ENCODE assay signal across 8 cellular contexts in genomic region chr2:201151127-201152074, GRCh38. TPM values are rescaled to one million over a fixed set of nuclear protein-coding genes. Genes with fewer than 3 reads are reported as not detected.
DNase-seq lines count a peak whose midpoint lies in the region; ATAC-seq, FAIRE-seq and TF ChIP-seq lines count a peak whose summit lies in the region.

No MANE protein-coding gene starts in this region.

- H3K4me1 ChIP-seq in adipocyte (ENCODE audit: control insufficient read depth, insufficient read depth, low read length): peaks cover 55% of the 10 kb centered on the region
- peaks cover 63 to 80% (median 69%) of the 10 kb centered on the region in 4 donors for H3K4me1 ChIP-seq in upper lobe of left lung

- H3K4me3 ChIP-seq in adipocyte (ENCODE audit: low read length): peak overlapping the region; percentile 51
- H3K4me3 ChIP-seq in upper lobe of left lung: no peak overlapping the region

- FAIRE-seq in D721Med (lab: Jason Lieb, UNC): no peak

- WGBS in upper lobe of left lung, 2 donors: 46 to 51% methylated on average over 9 of the region's 9 CpGs

- in situ Hi-C loops in KBM-7 (cut with MboI; ENCODE audit: low pct_unique_long_range_greater_than_20kb, low sequenced_read_pairs): loop anchor here (25.0 kb wide), 1 partner anchor 439 kb away; no protein-coding TSS in a partner anchor

- no peaks in the 10 kb centered on the region for H3K9me3 ChIP-seq in adipocyte (ENCODE audit: control insufficient read depth, low read length)
- H3K9me3 ChIP-seq in upper lobe of left lung: no peaks in the 10 kb centered on the region

- no peak for TF ChIP-seq POLR2A in upper lobe of left lung (IDR thresholded peaks at IDR 0.05)

- H3K36me3 ChIP-seq in adipocyte (ENCODE audit: control insufficient read depth, insufficient read depth, low read length, severe bottlenecking) (peaks cover 77% of the 10 kb centered on the region), upper lobe of left lung (peaks cover 26 to 97% (median 69%) of the 10 kb centered on the region in 4 donors)

- peak overlapping the region; percentile 70 to 90 (median 80) for H3K27ac ChIP-seq in upper lobe of left lung

- H3K9ac ChIP-seq in adipocyte (ENCODE audit: low read length): peak overlapping the region; percentile 78

- TF ChIP-seq CTCF in upper lobe of left lung (IDR thresholded peaks at IDR 0.05) (no peak), D721Med (IDR thresholded peaks at IDR 0.05; ENCODE audit: insufficient read depth, missing control alignments) (no peak)

- DNase-seq in Daoy (ENCODE audit: low read depth) (peak; percentile 76), KBM-7 (peak; percentile 76), adipocyte (ENCODE audit: low read depth) (peak; percentile 64), kidney glomerular epithelial cell (lab: John Stamatoyannopoulos, UW) (peak; percentile 99), upper lobe of left lung (no peak), NCI-H146 treated with DMSO at 0.1 percent for 48 hours (lab: John Stamatoyannopoulos, UW; ENCODE audit: unreplicated experiment) (no peak), D721Med (ENCODE audit: insufficient read length, low spot score) (no peak)

- H3K27me3 ChIP-seq in adipocyte (replicated peaks; ENCODE audit: control insufficient read depth, insufficient read depth, low read length): no peaks in the 10 kb centered on the region
- H3K27me3 ChIP-seq in upper lobe of left lung: no peaks in the 10 kb centered on the region

- TF ChIP-seq EP300 in upper lobe of left lung (IDR thresholded peaks at IDR 0.05): peak in 1 of 4 donors; percentile 8

- ATAC-seq in GM21529 (IDR thresholded peaks at IDR 0.05; ENCODE audit: unreplicated experiment) (peak; percentile 88), upper lobe of left lung (ENCODE audit: low FRiP score in 2 of 2) (peak in 1 of 2 donors; percentile 79)

RNA-seq across cellular contexts. Expression of gene CASP10, which starts 31.5 kb away (rescaled TPM):
- total RNA-seq in Daoy (2014; rRNA removed; shearing (Covaris generic)): 2.3 and 2.9 TPM in 2 replicates
- 10 to 100 TPM; 21.1 to 67.1 (median 29.9) TPM for total RNA-seq in upper lobe of left lung

RNA-seq across cellular contexts. Expression of gene CFLAR, which starts 35.4 kb away (rescaled TPM):
- 25.1 and 26.3 TPM in 2 replicates for total RNA-seq in Daoy (2014; rRNA removed; shearing (Covaris generic))
- 1,000 to 10,000 TPM in 1 of 6 donors, 100 to 1,000 TPM in 5; 263 to 1,189 (median 435) TPM for total RNA-seq in upper lobe of left lung

Comparison
In these comparisons a context has a peak if more than half of its experiments do, and no peak if none do; other contexts are left out.
1. DNase-seq: peak in Daoy (single experiment), KBM-7 (single experiment), adipocyte (single experiment) and kidney glomerular epithelial cell (single experiment); none in upper lobe of left lung (0 of 2), NCI-H146 treated with DMSO at 0.1 percent for 48 hours (single experiment) and D721Med (single experiment).